22 cellular contexts compared by ENCODE assay signal in genomic region chr11:44875056-44875455, GRCh38.
"Had no signal": no experiment of that assay in that cellular context is flagged by ENCODE, and none has a peak within 500 bp of the region (broad histone marks: within the 10 kb centered on the region; RNA-seq: fewer than 3 reads in every experiment).

No MANE protein-coding gene starts in this region.

- DNase-seq: colonic mucosa; effector CD8-positive, alpha-beta T cell; endodermal cell; foreskin fibroblast; gastrocnemius medialis; head of caudate nucleus; kidney; mammary epithelial cell; naive thymus-derived CD8-positive, alpha-beta T cell; right cardiac atrium; sigmoid colon; stimulated activated CD4-positive, alpha-beta T cell treated with anti-CD3 and anti-CD28 coated beads, Interleukin-2, amount 100 ng/mL, for 24 hours; stimulated activated CD4-positive, alpha-beta T cell treated with anti-CD3 and anti-CD28 coated beads, Interleukin-4, amount 100 ng/mL, for 24 hours; stimulated activated naive CD8-positive, alpha-beta T cell treated with anti-CD3 and anti-CD28 coated beads, Interleukin-15, Interleukin-2, amounts not matched to agents 100 U/mL and 50 U/mL, for 24 hours; substantia nigra; testis; tibial artery had no signal

- ATAC-seq: esophagus mucosa; gastrocnemius medialis; left lobe of liver; naive thymus-derived CD8-positive, alpha-beta T cell; right cardiac atrium; stimulated activated memory B cell treated with anti-CD40 and anti-IgM and Interleukin-4, amounts not matched to agents 10 μg/mL and 1 μg/mL and 100 μg/mL, for 72 hours; stimulated activated naive CD8-positive, alpha-beta T cell treated with anti-CD3 and anti-CD28 coated beads, Interleukin-15, Interleukin-2, amounts not matched to agents 100 U/mL and 50 U/mL, for 24 hours had no signal

- FAIRE-seq: kidney had no signal

- H3K9me3 ChIP-seq: colonic mucosa, gastrocnemius medialis, prostate gland, sigmoid colon, testis, tibial artery had no signal

- H3K27ac ChIP-seq: colonic mucosa, epithelial cell of prostate, gastrocnemius medialis, prostate gland, sigmoid colon, testis, tibial artery had no signal

- H3K4me3 ChIP-seq: colonic mucosa, gastrocnemius medialis, prostate gland, sigmoid colon, testis, tibial artery had no signal

- H3K36me3 ChIP-seq: colonic mucosa, gastrocnemius medialis, prostate gland, sigmoid colon, tibial artery had no signal

- H3K4me1 ChIP-seq: colonic mucosa, gastrocnemius medialis, prostate gland, testis, tibial artery had no signal

- H3K27me3 ChIP-seq: colonic mucosa, gastrocnemius medialis, sigmoid colon, testis, tibial artery had no signal
